Comparison of ENCODE assay signal across 36 cellular contexts in genomic region chr1:236029428-236029940, GRCh38.
"Had no signal": no experiment of that assay in that cellular context is flagged by ENCODE, and none has a peak within 500 bp of the region (broad histone marks: within the 10 kb centered on the region; RNA-seq: fewer than 3 reads in every experiment).

No MANE protein-coding gene starts in this region.

- H3K36me3 ChIP-seq: breast epithelium had no signal

- H3K4me3 Mint-ChIP-seq: activated B cell treated with CpG ODN at 0.5 μM for 24 hours; activated CD4-positive, alpha-beta memory T cell treated with anti-CD3 and anti-CD28 coated beads for 36 hours; activated CD4-positive, alpha-beta T cell treated with anti-CD3 and anti-CD28 coated beads, Interleukin-2, amount 10 ng/mL, durations not matched to agents 24 days and 14 days; activated CD8-positive, alpha-beta T cell treated with anti-CD3 and anti-CD28 coated beads for 36 hours; activated naive CD4-positive, alpha-beta T cell treated with anti-CD3 and anti-CD28 coated beads for 36 hours; activated naive CD8-positive, alpha-beta T cell treated with anti-CD3 and anti-CD28 coated beads for 36 hours; activated T-cell treated with anti-CD3 and anti-CD28 coated beads, Interleukin-2, amount 50 U/mL, for 4 hours; activated T-cell treated with anti-CD3 and anti-CD28 coated beads, Interleukin-2, amount 50 U/mL, for 72 hours; activated T-helper 1 cell treated with anti-CD3 and anti-CD28 coated beads, Interleukin-12 subunit alpha, Interleukin-12 subunit beta, Interleukin-2, Interleukin-4 antibody, amounts not matched to agents 30 ng/mL and 10 ng/mL and 1 ng/mL, durations not matched to agents 14 hours and 24 hours and 36 hours; activated T-helper 17 cell treated with anti-CD3 and anti-CD28 coated beads, Interleukin-2, amount 50 U/mL, for 72 hours; T-helper 1 cell treated with Interleukin-12 subunit alpha and Interleukin-12 subunit beta and Interleukin-4 antibody, amounts not matched to agents 30 μg/mL and 1 μg/mL, for 36 hours; T-helper 2 cell treated with Interferon-gamma antibody and Interleukin-4, amounts not matched to agents 5 μg/mL and 100 μg/mL, for 36 hours had no signal

- H3K27ac ChIP-seq: adrenal gland, body of pancreas, brain microvascular endothelial cell, breast epithelium, VCaP had no signal

- H3K4me1 Mint-ChIP-seq: activated B cell treated with CpG ODN at 0.5 μM for 24 hours; activated T-helper 17 cell treated with anti-CD3 and anti-CD28 coated beads, Interleukin-2, amount 50 U/mL, for 72 hours had no signal

- H3K9me3 ChIP-seq: adrenal gland, body of pancreas, breast epithelium had no signal

- DNase-seq: activated B cell treated with CpG ODN at 0.5 μM for 24 hours; activated CD4-positive, alpha-beta memory T cell treated with anti-CD3 and anti-CD28 coated beads for 36 hours; activated CD4-positive, alpha-beta T cell treated with anti-CD3 and anti-CD28 coated beads for 4 hours; activated CD4-positive, alpha-beta T cell treated with anti-CD3 and anti-CD28 coated beads, Interleukin-2, amount 10 ng/mL, durations not matched to agents 24 days and 14 days; activated CD4-positive, alpha-beta T cell treated with anti-CD3 and anti-CD28 coated beads, Interleukin-2, amount 50 U/mL, for 1 hour; activated CD4-positive, alpha-beta T cell treated with anti-CD3 and anti-CD28 coated beads, Interleukin-2, amount 50 U/mL, for 4 hours; activated CD4-positive, CD25-positive, alpha-beta regulatory T cell treated with anti-CD3 and anti-CD28 coated beads, Interleukin-2, amount 50 U/mL, for 72 hours; activated CD8-positive, alpha-beta memory T cell treated with anti-CD3 and anti-CD28 coated beads, Interleukin-2, amount 50 U/mL, for 4 hours; activated CD8-positive, alpha-beta T cell treated with anti-CD3 and anti-CD28 coated beads for 36 hours; activated effector memory CD4-positive, alpha-beta T cell treated with anti-CD3 and anti-CD28 coated beads, Interleukin-2, amount 50 U/mL, for 16 hours; activated gamma-delta T cell treated with Interleukin-2 at 50 U/mL for 16 hours; activated naive CD4-positive, alpha-beta T cell; activated naive CD4-positive, alpha-beta T cell treated with anti-CD3 and anti-CD28 coated beads for 36 hours; activated naive CD4-positive, alpha-beta T cell treated with anti-CD3 and anti-CD28 coated beads, Interleukin-2, amount 50 U/mL, for 16 hours; activated naive CD8-positive, alpha-beta T cell treated with anti-CD3 and anti-CD28 coated beads for 36 hours; activated T-cell treated with anti-CD3 and anti-CD28 coated beads for 4 hours; activated T-cell treated with anti-CD3 and anti-CD28 coated beads, Interleukin-2, amount 50 U/mL, for 1 hour; activated T-cell treated with anti-CD3 and anti-CD28 coated beads, Interleukin-2, amount 50 U/mL, for 4 hours; activated T-cell treated with anti-CD3 and anti-CD28 coated beads, Interleukin-2, amount 50 U/mL, for 72 hours; amniotic stem cell; aorta; body of pancreas; brain microvascular endothelial cell; central memory CD4-positive, alpha-beta T cell; T-helper 2 cell; T-helper 9 cell had no signal

- FAIRE-seq: astrocyte, TTC549 had no signal

- ATAC-seq: activated CD8-positive, alpha-beta T cell treated with anti-CD3 and anti-CD28 coated beads for 36 hours; activated naive CD4-positive, alpha-beta T cell treated with anti-CD3 and anti-CD28 coated beads, Interleukin-2, amount 50 U/mL, for 72 hours; activated T-cell treated with anti-CD3 and anti-CD28 coated beads, Interleukin-2, amount 50 U/mL, for 4 hours; activated T-cell treated with anti-CD3 and anti-CD28 coated beads, Interleukin-2, amount 50 U/mL, for 72 hours; activated T-helper 17 cell treated with anti-CD3 and anti-CD28 coated beads, Interleukin-2, amount 50 U/mL, for 72 hours; body of pancreas had no signal

- H3K27me3 ChIP-seq: adrenal gland, body of pancreas, brain microvascular endothelial cell, breast epithelium had no signal

- H3K36me3 Mint-ChIP-seq: activated CD4-positive, alpha-beta memory T cell treated with anti-CD3 and anti-CD28 coated beads for 36 hours; activated naive CD4-positive, alpha-beta T cell treated with anti-CD3 and anti-CD28 coated beads, Interleukin-2, amount 50 U/mL, for 72 hours; activated naive CD8-positive, alpha-beta T cell treated with anti-CD3 and anti-CD28 coated beads for 36 hours had no signal

- H3K4me1 ChIP-seq: adrenal gland, body of pancreas, breast epithelium had no signal

- H3K27me3 Mint-ChIP-seq: activated B cell treated with CpG ODN at 0.5 μM for 24 hours; activated CD4-positive, alpha-beta memory T cell treated with anti-CD3 and anti-CD28 coated beads for 36 hours; activated CD8-positive, alpha-beta T cell treated with anti-CD3 and anti-CD28 coated beads for 36 hours; activated naive CD8-positive, alpha-beta T cell treated with anti-CD3 and anti-CD28 coated beads for 36 hours; activated T-helper 17 cell treated with anti-CD3 and anti-CD28 coated beads, Interleukin-2, amount 50 U/mL, for 72 hours had no signal

- H3K9me3 Mint-ChIP-seq: activated B cell treated with CpG ODN at 0.5 μM for 24 hours; activated CD4-positive, alpha-beta memory T cell treated with anti-CD3 and anti-CD28 coated beads for 36 hours; activated CD4-positive, alpha-beta T cell treated with anti-CD3 and anti-CD28 coated beads, Interleukin-2, amount 10 ng/mL, durations not matched to agents 24 days and 14 days; activated CD8-positive, alpha-beta T cell treated with anti-CD3 and anti-CD28 coated beads for 36 hours; activated naive CD4-positive, alpha-beta T cell treated with anti-CD3 and anti-CD28 coated beads for 36 hours; activated naive CD4-positive, alpha-beta T cell treated with anti-CD3 and anti-CD28 coated beads, Interleukin-2, amount 50 U/mL, for 72 hours; activated naive CD8-positive, alpha-beta T cell treated with anti-CD3 and anti-CD28 coated beads for 36 hours; activated T-cell treated with anti-CD3 and anti-CD28 coated beads, Interleukin-2, amount 50 U/mL, for 4 hours; activated T-cell treated with anti-CD3 and anti-CD28 coated beads, Interleukin-2, amount 50 U/mL, for 72 hours; activated T-helper 1 cell treated with anti-CD3 and anti-CD28 coated beads, Interleukin-12 subunit alpha, Interleukin-12 subunit beta, Interleukin-2, Interleukin-4 antibody, amounts not matched to agents 30 ng/mL and 10 ng/mL and 1 ng/mL, durations not matched to agents 14 hours and 24 hours and 36 hours; activated T-helper 17 cell treated with anti-CD3 and anti-CD28 coated beads, Interleukin-2, amount 50 U/mL, for 72 hours; T-helper 1 cell treated with Interleukin-12 subunit alpha and Interleukin-12 subunit beta and Interleukin-4 antibody, amounts not matched to agents 30 μg/mL and 1 μg/mL, for 36 hours; T-helper 2 cell treated with Interferon-gamma antibody and Interleukin-4, amounts not matched to agents 5 μg/mL and 100 μg/mL, for 36 hours had no signal

- H3K27ac Mint-ChIP-seq: activated B cell treated with CpG ODN at 0.5 μM for 24 hours; activated CD4-positive, alpha-beta memory T cell treated with anti-CD3 and anti-CD28 coated beads for 36 hours; activated CD4-positive, alpha-beta T cell treated with anti-CD3 and anti-CD28 coated beads, Interleukin-2, amount 10 ng/mL, durations not matched to agents 24 days and 14 days; activated CD8-positive, alpha-beta T cell treated with anti-CD3 and anti-CD28 coated beads for 36 hours; activated naive CD4-positive, alpha-beta T cell treated with anti-CD3 and anti-CD28 coated beads for 36 hours; activated naive CD4-positive, alpha-beta T cell treated with anti-CD3 and anti-CD28 coated beads, Interleukin-2, amount 50 U/mL, for 72 hours; activated naive CD8-positive, alpha-beta T cell treated with anti-CD3 and anti-CD28 coated beads for 36 hours; activated T-cell treated with anti-CD3 and anti-CD28 coated beads, Interleukin-2, amount 50 U/mL, for 72 hours; activated T-helper 1 cell treated with anti-CD3 and anti-CD28 coated beads, Interleukin-12 subunit alpha, Interleukin-12 subunit beta, Interleukin-2, Interleukin-4 antibody, amounts not matched to agents 30 ng/mL and 10 ng/mL and 1 ng/mL, durations not matched to agents 14 hours and 24 hours and 36 hours; activated T-helper 17 cell treated with anti-CD3 and anti-CD28 coated beads, Interleukin-2, amount 50 U/mL, for 72 hours; T-helper 1 cell treated with Interleukin-12 subunit alpha and Interleukin-12 subunit beta and Interleukin-4 antibody, amounts not matched to agents 30 μg/mL and 1 μg/mL, for 36 hours; T-helper 2 cell treated with Interferon-gamma antibody and Interleukin-4, amounts not matched to agents 5 μg/mL and 100 μg/mL, for 36 hours had no signal

- H3K4me3 ChIP-seq: adrenal gland, body of pancreas, breast epithelium had no signal
